Comparison of ENCODE assay signal across 8 cellular contexts in genomic region chr17:28812136-28812979, GRCh38. TPM values are rescaled to one million over a fixed set of nuclear protein-coding genes. Genes with fewer than 3 reads are reported as not detected.
DNase-seq lines count a peak whose midpoint lies in the region; ATAC-seq and TF ChIP-seq lines count a peak whose summit lies in the region.

No MANE protein-coding gene starts in this region.

- H3K9me3 ChIP-seq in cardiac muscle cell (ENCODE audit: low read depth) (no peaks in the 10 kb centered on the region), parathyroid adenoma (ENCODE audit: control insufficient read depth, low read length) (no peaks in the 10 kb centered on the region), tibial nerve (no peaks in the 10 kb centered on the region)

- H3K79me2 ChIP-seq in parathyroid adenoma = peaks cover 47% of the 10 kb centered on the region

- TF ChIP-seq CTCF in GM10266 (IDR thresholded peaks at IDR 0.05; ENCODE audit: control insufficient read depth, insufficient read depth, low read depth, missing control alignments) = no peak
- TF ChIP-seq CTCF in cardiac muscle cell (IDR thresholded peaks at IDR 0.05; ENCODE audit: low read depth, low read length) = no peak
- no peak for TF ChIP-seq CTCF in parathyroid adenoma (IDR thresholded peaks at IDR 0.05)
- TF ChIP-seq CTCF in tibial nerve (IDR thresholded peaks at IDR 0.05) = peak in 1 of 5 experiments; percentile 15

- H3K36me3 ChIP-seq in cardiac muscle cell (no peaks in the 10 kb centered on the region), parathyroid adenoma (ENCODE audit: control insufficient read depth, insufficient read depth, low read length) (no peaks in the 10 kb centered on the region), tibial nerve (no peaks in the 10 kb centered on the region)

- H3K27me3 ChIP-seq in cardiac muscle cell (no peaks in the 10 kb centered on the region), parathyroid adenoma (ENCODE audit: control insufficient read depth, insufficient read depth, low read length) (no peaks in the 10 kb centered on the region), tibial nerve (no peaks in the 10 kb centered on the region)

- peak overlapping the region; percentile 88 for H3K4me2 ChIP-seq in parathyroid adenoma (ENCODE audit: low read length)

- peak overlapping the region; percentile 84 for H2AFZ ChIP-seq in parathyroid adenoma

- peak; percentile 22 to 39 for TF ChIP-seq EP300 in tibial nerve (IDR thresholded peaks at IDR 0.05)

- WGBS in tibial nerve, 2 donors = 0% methylated on average over 32 to 39 of the region's 49 CpGs

- no peak overlapping the region for H3K9ac ChIP-seq in parathyroid adenoma

- H3K27ac ChIP-seq in cardiac muscle cell (peak overlapping the region; percentile 89), parathyroid adenoma (peak overlapping the region; percentile 74), tibial nerve (peak overlapping the region; percentile 80 to 95 (median 88))

- peak in 1 of 2 donors; percentile 50 for TF ChIP-seq POLR2A in tibial nerve (IDR thresholded peaks at IDR 0.05)

- DNase-seq in GM10266 (ENCODE audit: extremely low spot score) (peak; percentile 98), NCI-H1105 (lab: John Stamatoyannopoulos, UW) (peak; percentile 95), SKM-1 treated with dmso at 0.1 percent for 144 hours (lab: John Stamatoyannopoulos, UW; ENCODE audit: unreplicated experiment) (peak; percentile 94), cardiac muscle cell (ENCODE audit: low read depth in 1 of 2, low spot score in 1 of 2) (peak; percentile 98 to 99), tibial nerve (ENCODE audit: low spot score in 2 of 2) (peak; percentile 90 to 91)
- peak; percentile 93 for DNase-seq in activated naive CD8-positive, alpha-beta T cell treated with anti-CD3 and anti-CD28 coated beads, Interleukin-2, amount 50 U/mL, for 16 hours (ENCODE audit: low read depth, low spot score)

- ATAC-seq in HG02642 (IDR thresholded peaks at IDR 0.05; ENCODE audit: poor library complexity, unreplicated experiment) = peak; percentile 99

- peak overlapping the region; percentile 52 for H3K4me3 ChIP-seq in cardiac muscle cell
- peak overlapping the region; percentile 74 for H3K4me3 ChIP-seq in parathyroid adenoma (ENCODE audit: low read depth, low read length)
- peak overlapping the region; percentile 52 to 92 (median 82) for H3K4me3 ChIP-seq in tibial nerve

- H3K4me1 ChIP-seq in cardiac muscle cell (ENCODE audit: low read depth) = peaks cover 10% of the 10 kb centered on the region
- H3K4me1 ChIP-seq in parathyroid adenoma = peaks cover 4% of the 10 kb centered on the region
- peaks cover 0 to 55% (median 20%) of the 10 kb centered on the region in 4 donors for H3K4me1 ChIP-seq in tibial nerve

RNA-seq across cellular contexts. Expression of gene FAM222B, which starts 30.2 kb away (rescaled TPM):
- total RNA-seq in cardiac muscle cell (19.4 and 25.5 TPM in 2 replicates), tibial nerve (10 to 100 TPM in 2 of 4 donors, 1 to 10 TPM in 2; 6.1 to 17.1 (median 11.4) TPM)
- polyA plus RNA-seq in cardiac muscle cell = 30.3 and 34.1 TPM in 2 replicates

RNA-seq across cellular contexts. Expression of gene ERAL1, which starts 42.5 kb away (rescaled TPM):
- total RNA-seq in cardiac muscle cell (32.3 and 44.3 TPM in 2 replicates), tibial nerve (10 to 100 TPM; 26.4 to 52.8 (median 36.2) TPM)
- polyA plus RNA-seq in cardiac muscle cell = 75.2 and 77.1 TPM in 2 replicates

Comparison
In these comparisons a context has a peak if more than half of its experiments do, and no peak if none do; other contexts are left out.
1. Peak in every context shown above with its lines: DNase-seq, ATAC-seq, H3K4me3 ChIP-seq and H3K27ac ChIP-seq.